Comparison of ENCODE assay signal across 17 cellular contexts in genomic region chr4:78397292-78397630, GRCh38.
DNase-seq lines count a peak whose midpoint lies in the region; ATAC-seq and TF ChIP-seq lines count a peak whose summit lies in the region.
"Had no signal": no experiment of that assay in that cellular context is flagged by ENCODE, and none has a peak within 500 bp of the region (broad histone marks: within the 10 kb centered on the region; RNA-seq: fewer than 3 reads in every experiment).

No MANE protein-coding gene starts in this region.

- H3K4me3 ChIP-seq in HUES48 (ENCODE audit: low read depth, low read length) (peak overlapping the region; percentile 15; the same call in 1 of the 2 replicates), iPS-18a (ENCODE audit: low read length) (peak overlapping the region; percentile 6)
- H3K4me3 ChIP-seq: HAP-1 had no signal

- TF ChIP-seq CTCF in WTC11 (IDR thresholded peaks at IDR 0.05) (no peak), progenitor cell of endocrine pancreas (IDR thresholded peaks at IDR 0.05; ENCODE audit: unreplicated experiment) (no peak)

- H3K36me3 Mint-ChIP-seq in WTC11 (peaks cover 42% of the 10 kb centered on the region), progenitor cell of endocrine pancreas (ENCODE audit: insufficient read depth) (peaks cover 44% of the 10 kb centered on the region)
- H3K36me3 Mint-ChIP-seq: CD4-positive, alpha-beta memory T cell had no signal

- DNase-seq in WTC11 (ENCODE audit: low spot score) = no peak
- no peak for DNase-seq in progenitor cell of endocrine pancreas (ENCODE audit: low spot score, unreplicated experiment)
- DNase-seq in substantia nigra (lab: John Stamatoyannopoulos, UW) = no peak
- no peak for DNase-seq in OCI-M1 (lab: John Stamatoyannopoulos, UW)
- no peak for DNase-seq in NOMO-1 treated with dmso at 0.1 percent for 144 hours (lab: John Stamatoyannopoulos, UW; ENCODE audit: unreplicated experiment)
- no peak for DNase-seq in NCI-H1417 (lab: John Stamatoyannopoulos, UW)
- DNase-seq: C1 segment of cervical spinal cord; Calu3; CD4-positive, alpha-beta memory T cell; COR-L47; DMS53; DMS79 treated with DMSO at 0.1 percent for 48 hours; GF-D8; HFFc6 had no signal

- H3K4me3 Mint-ChIP-seq in WTC11 = peak overlapping the region; percentile 31
- H3K4me3 Mint-ChIP-seq in progenitor cell of endocrine pancreas (ENCODE audit: low read depth) = no peak overlapping the region
- H3K4me3 Mint-ChIP-seq: CD4-positive, alpha-beta memory T cell; HFFc6 had no signal

- H3K9me3 Mint-ChIP-seq in WTC11 (peaks cover 22% of the 10 kb centered on the region), progenitor cell of endocrine pancreas (ENCODE audit: low read depth) (peaks cover 17% of the 10 kb centered on the region)

- H3K4me1 ChIP-seq in HUES48 (ENCODE audit: control insufficient read depth, insufficient read depth, low read length) (peaks cover 20% of the 10 kb centered on the region), iPS-18a (ENCODE audit: control insufficient read depth, low read depth, low read length) (peaks cover 14% of the 10 kb centered on the region)
- H3K4me1 ChIP-seq: HAP-1 had no signal

- peaks cover 26% of the 10 kb centered on the region for H3K36me3 ChIP-seq in HUES48 (ENCODE audit: control insufficient read depth, insufficient read depth, low read length)
- H3K36me3 ChIP-seq in iPS-18a (ENCODE audit: control insufficient read depth, low read depth, low read length) = peaks cover 14% of the 10 kb centered on the region
- H3K36me3 ChIP-seq: HAP-1 had no signal

- POLR2A ChIA-PET in WTC11 (lab: Charles Lee) = no interaction called here

- H3K27ac ChIP-seq in HUES48 (ENCODE audit: low read depth, low read length) (peak overlapping the region; percentile 79), iPS-18a (ENCODE audit: low read length) (no peak overlapping the region), substantia nigra (ENCODE audit: low read depth, low read length, poor library complexity, severe bottlenecking) (no peak overlapping the region)

- CTCF ChIA-PET in WTC11 (lab: Charles Lee) = no interaction called here

- no peaks in the 10 kb centered on the region for H3K27me3 Mint-ChIP-seq in WTC11 (ENCODE audit: low read depth)
- no peaks in the 10 kb centered on the region for H3K27me3 Mint-ChIP-seq in progenitor cell of endocrine pancreas

- H3K9ac ChIP-seq in HUES48 (ENCODE audit: low read depth, low read length) (peak overlapping the region; percentile 2; the same call in 1 of the 2 replicates), iPS-18a (ENCODE audit: low read length) (no peak overlapping the region)

- ATAC-seq in WTC11 = peak; percentile 66

- peaks cover 6% of the 10 kb centered on the region; the same call in 1 of the 2 replicates for H3K9me3 ChIP-seq in HUES48 (ENCODE audit: control insufficient read depth, insufficient read depth, low read length)
- no peaks in the 10 kb centered on the region for H3K9me3 ChIP-seq in iPS-18a (ENCODE audit: control insufficient read depth, low read depth, low read length)
- H3K9me3 ChIP-seq: HAP-1 had no signal

- H3K4me1 Mint-ChIP-seq in WTC11 (peaks cover 20% of the 10 kb centered on the region), progenitor cell of endocrine pancreas (ENCODE audit: low read depth) (peaks cover 6% of the 10 kb centered on the region)
- H3K4me1 Mint-ChIP-seq: CD4-positive, alpha-beta memory T cell had no signal

- H3K27ac Mint-ChIP-seq in WTC11 (peak overlapping the region; percentile 89), progenitor cell of endocrine pancreas (peak overlapping the region; percentile 12)
- H3K27ac Mint-ChIP-seq: CD4-positive, alpha-beta memory T cell; HFFc6 had no signal

- H3K27me3 ChIP-seq in HUES48 (ENCODE audit: control insufficient read depth, insufficient read depth, low read length) = no peaks in the 10 kb centered on the region
- no peaks in the 10 kb centered on the region for H3K27me3 ChIP-seq in iPS-18a (ENCODE audit: control insufficient read depth, insufficient read depth, low read length)

TF ChIP-seq in WTC11, 78 proteins besides CTCF, POLR2A, EP300 and RAD21:
- TF ChIP-seq ETV6 (CRISPR knock-in tag; IDR thresholded peaks at IDR 0.05) (no peak), ZNF671 (CRISPR knock-in tag; IDR thresholded peaks at IDR 0.05) (no peak), PREB (CRISPR knock-in tag; IDR thresholded peaks at IDR 0.05; ENCODE audit: borderline replicate concordance) (no peak), ZNF512 (CRISPR knock-in tag; IDR thresholded peaks at IDR 0.05; ENCODE audit: borderline replicate concordance) (no peak), NFE2L1 (CRISPR knock-in tag; IDR thresholded peaks at IDR 0.05) (no peak), JAZF1 (CRISPR knock-in tag; IDR thresholded peaks at IDR 0.05) (no peak)
